Comparison of ENCODE assay signal across 9 cellular contexts in the genomic region with DNA sequence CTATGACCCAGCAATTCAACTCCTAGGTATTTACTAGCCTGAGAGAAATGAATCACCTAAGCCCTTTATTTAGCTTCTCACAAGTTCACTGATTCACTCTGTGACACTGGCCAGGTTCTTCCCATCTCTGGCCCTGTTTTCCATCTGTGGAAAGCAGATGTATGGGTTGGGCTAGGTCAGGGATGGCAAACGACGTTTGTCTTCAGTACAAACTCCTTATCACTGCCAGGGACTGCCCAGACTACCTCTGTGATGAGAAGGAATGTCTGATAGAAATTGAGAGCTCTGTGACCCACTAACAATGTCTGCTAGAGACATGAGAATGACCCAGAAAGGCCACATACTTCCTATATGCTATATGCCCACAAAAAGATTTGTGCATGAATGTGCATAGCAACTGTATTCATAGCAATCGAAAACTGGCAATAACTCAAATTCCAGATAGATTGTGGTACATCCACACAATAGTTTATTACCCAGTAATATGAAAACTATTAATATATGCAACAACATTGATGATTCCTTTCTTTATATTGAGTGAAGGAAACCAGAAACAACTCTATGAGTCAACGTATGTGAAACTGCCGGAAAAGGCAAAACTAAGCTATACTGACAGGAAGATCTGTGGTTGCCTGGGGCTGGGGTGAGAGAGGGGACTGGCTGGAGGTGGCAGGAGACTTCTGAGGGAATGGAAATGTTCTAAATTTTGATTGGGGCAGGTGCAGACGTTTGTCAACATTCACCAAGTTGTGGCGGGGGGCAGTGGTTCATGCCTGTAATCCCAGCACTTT. TPM values are rescaled to one million over a fixed set of nuclear protein-coding genes. Genes with fewer than 3 reads are reported as not detected.
DNase-seq lines count a peak whose midpoint lies in the region; ATAC-seq and TF ChIP-seq lines count a peak whose summit lies in the region.
"Had no signal": no experiment of that assay in that cellular context is flagged by ENCODE, and none has a peak within 500 bp of the region (broad histone marks: within the 10 kb centered on the region; RNA-seq: fewer than 3 reads in every experiment).

No MANE protein-coding gene starts in this region.

- DNase-seq in GM12865 (ENCODE audit: low read depth) (peak; percentile 71), foreskin fibroblast (peak; percentile 33 to 57), mucosa of gallbladder (ENCODE audit: low spot score) (no peak), NCI-H1436 (lab: John Stamatoyannopoulos, UW) (no peak)
- peak; percentile 86 for DNase-seq in activated CD8-positive, alpha-beta T cell treated with anti-CD3 and anti-CD28 coated beads, Interleukin-2, amount 10 ng/mL, durations not matched to agents 7 days and 5 days
- peak; percentile 62 for DNase-seq in stimulated activated naive CD8-positive, alpha-beta T cell treated with anti-CD3 and anti-CD28 coated beads, Interleukin-15, Interleukin-2, amounts not matched to agents 100 U/mL and 50 U/mL, for 24 hours
- DNase-seq: left cardiac atrium had no signal

- CTCF ChIA-PET in activated CD8-positive, alpha-beta T cell treated with anti-CD3 and anti-CD28 coated beads, Interleukin-2, amount 10 ng/mL, durations not matched to agents 7 days and 5 days (lab: Charles Lee): interaction anchor here (0.7 to 2.0 kb wide), 7 partner anchors 11 to 136 kb away, joined by 3 to 14 read pairs (median 3); partner anchors contain the start of gene LSM11

- POLR2A ChIA-PET in activated CD8-positive, alpha-beta T cell treated with anti-CD3 and anti-CD28 coated beads, Interleukin-2, amount 10 ng/mL, durations not matched to agents 7 days and 5 days (lab: Charles Lee): interaction anchor here (0.6 to 1.8 kb wide), 4 partner anchors 10 to 36 kb away, joined by 3 to 4 read pairs (median 3); no protein-coding TSS in a partner anchor

- no peak overlapping the region for H3K4me3 ChIP-seq in GM12865 (ENCODE audit: low read depth, low read length)
- no peak overlapping the region for H3K4me3 ChIP-seq in foreskin fibroblast (ENCODE audit: low read depth in 1 of 2, low read length in 2 of 2)

- H3K4me3 Mint-ChIP-seq in activated CD8-positive, alpha-beta T cell treated with anti-CD3 and anti-CD28 coated beads, Interleukin-2, amount 10 ng/mL, durations not matched to agents 7 days and 5 days: peak overlapping the region; percentile 15

- H3K27me3 Mint-ChIP-seq in activated CD8-positive, alpha-beta T cell treated with anti-CD3 and anti-CD28 coated beads, Interleukin-2, amount 10 ng/mL, durations not matched to agents 7 days and 5 days (ENCODE audit: low read depth): no peaks in the 10 kb centered on the region

- H3K4me1 Mint-ChIP-seq in activated CD8-positive, alpha-beta T cell treated with anti-CD3 and anti-CD28 coated beads, Interleukin-2, amount 10 ng/mL, durations not matched to agents 7 days and 5 days (ENCODE audit: low read depth): peaks cover 78% of the 10 kb centered on the region

- TF ChIP-seq CTCF in GM12865 (IDR thresholded peaks at IDR 0.05; ENCODE audit: insufficient read depth, low read depth, low read length, missing control alignments) (no peak), foreskin fibroblast (IDR thresholded peaks at IDR 0.05; ENCODE audit: low read depth, low read length) (no peak)

- peak overlapping the region; percentile 86 for H3K27ac Mint-ChIP-seq in activated CD8-positive, alpha-beta T cell treated with anti-CD3 and anti-CD28 coated beads, Interleukin-2, amount 10 ng/mL, durations not matched to agents 7 days and 5 days

- ATAC-seq in HG03521 (IDR thresholded peaks at IDR 0.05; ENCODE audit: unreplicated experiment) (peak; percentile 50), GM18520 (IDR thresholded peaks at IDR 0.05; ENCODE audit: unreplicated experiment) (no peak)
- ATAC-seq in activated CD8-positive, alpha-beta T cell treated with anti-CD3 and anti-CD28 coated beads, Interleukin-2, amount 10 ng/mL, durations not matched to agents 7 days and 5 days: peak; percentile 79
- ATAC-seq in stimulated activated naive CD8-positive, alpha-beta T cell treated with anti-CD3 and anti-CD28 coated beads, Interleukin-15, Interleukin-2, amounts not matched to agents 100 U/mL and 50 U/mL, for 24 hours: peak; percentile 69

- H3K36me3 Mint-ChIP-seq in activated CD8-positive, alpha-beta T cell treated with anti-CD3 and anti-CD28 coated beads, Interleukin-2, amount 10 ng/mL, durations not matched to agents 7 days and 5 days (ENCODE audit: low read depth): peaks cover 16% of the 10 kb centered on the region

- H3K9me3 Mint-ChIP-seq in activated CD8-positive, alpha-beta T cell treated with anti-CD3 and anti-CD28 coated beads, Interleukin-2, amount 10 ng/mL, durations not matched to agents 7 days and 5 days (ENCODE audit: insufficient read depth): no peaks in the 10 kb centered on the region

RNA-seq across cellular contexts. Expression of gene ADAM19, which starts 32.0 kb away (rescaled TPM):
- total RNA-seq in activated CD8-positive, alpha-beta T cell treated with anti-CD3 and anti-CD28 coated beads, Interleukin-2, amount 10 ng/mL, durations not matched to agents 7 days and 5 days: 10 to 100 TPM; 77.7 to 80.6 TPM
- total RNA-seq in mucosa of gallbladder: 22.1 TPM

RNA-seq across cellular contexts. Expression of gene SOX30, which starts 44.7 kb away (rescaled TPM):
- under 1 TPM; 0.10 to 0.11 TPM for total RNA-seq in activated CD8-positive, alpha-beta T cell treated with anti-CD3 and anti-CD28 coated beads, Interleukin-2, amount 10 ng/mL, durations not matched to agents 7 days and 5 days
- 0.09 TPM for total RNA-seq in mucosa of gallbladder

Comparison
In these comparisons a context has a peak if more than half of its experiments do, and no peak if none do; other contexts are left out.
1. DNase-seq: peak in GM12865 (single experiment), activated CD8-positive, alpha-beta T cell treated with anti-CD3 and anti-CD28 coated beads, Interleukin-2, amount 10 ng/mL, durations not matched to agents 7 days and 5 days (single experiment), foreskin fibroblast (2 of 2) and stimulated activated naive CD8-positive, alpha-beta T cell treated with anti-CD3 and anti-CD28 coated beads, Interleukin-15, Interleukin-2, amounts not matched to agents 100 U/mL and 50 U/mL, for 24 hours (single experiment); none in mucosa of gallbladder (single experiment) and NCI-H1436 (single experiment).